In genomic region chr1:17080085-17080759, GRCh38 we compare ENCODE assay signal across 29 cellular contexts. TPM values are rescaled to one million over a fixed set of nuclear protein-coding genes. Genes with fewer than 3 reads are reported as not detected.
"Had no signal": no experiment of that assay in that cellular context is flagged by ENCODE, and none has a peak within 500 bp of the region (broad histone marks: within the 10 kb centered on the region; RNA-seq: fewer than 3 reads in every experiment).

No MANE protein-coding gene starts in this region.

- H3K27ac ChIP-seq: brain microvascular endothelial cell, cardiac muscle cell, RWPE1 had no signal

- H3K27me3 Mint-ChIP-seq: activated CD4-positive, alpha-beta T cell treated with anti-CD3 and anti-CD28 coated beads, Interleukin-2, amount 10 ng/mL, durations not matched to agents 24 days and 14 days had no signal

- H3K36me3 ChIP-seq: brain microvascular endothelial cell, cardiac muscle cell, SJCRH30 had no signal

- H3K36me3 Mint-ChIP-seq: activated naive CD8-positive, alpha-beta T cell had no signal

- H3K9me3 Mint-ChIP-seq: activated CD4-positive, alpha-beta T cell treated with anti-CD3 and anti-CD28 coated beads, Interleukin-2, amount 10 ng/mL, durations not matched to agents 24 days and 14 days; activated naive CD4-positive, alpha-beta T cell treated with anti-CD3 and anti-CD28 coated beads for 36 hours; activated T-cell treated with anti-CD3 and anti-CD28 coated beads, Interleukin-2, amount 50 U/mL, for 4 hours had no signal

- H3K27me3 ChIP-seq: brain microvascular endothelial cell, cardiac muscle cell, SJCRH30 had no signal

- H3K9me3 ChIP-seq: SJCRH30 had no signal

- ATAC-seq: activated T-cell treated with anti-CD3 and anti-CD28 coated beads, Interleukin-2, amount 50 U/mL, for 4 hours; Panc1 had no signal

- FAIRE-seq: astrocyte, TTC549 had no signal

- H3K4me3 ChIP-seq: cardiac muscle cell, SJCRH30 had no signal

- H3K4me3 Mint-ChIP-seq: activated B cell treated with CpG ODN at 0.5 μM for 24 hours; activated CD4-positive, alpha-beta T cell treated with anti-CD3 and anti-CD28 coated beads, Interleukin-2, amount 10 ng/mL, durations not matched to agents 24 days and 14 days; activated naive CD4-positive, alpha-beta T cell treated with anti-CD3 and anti-CD28 coated beads for 36 hours; activated naive CD8-positive, alpha-beta T cell; activated T-cell treated with anti-CD3 and anti-CD28 coated beads, Interleukin-2, amount 50 U/mL, for 4 hours had no signal

- H3K4me1 Mint-ChIP-seq: activated B cell treated with CpG ODN at 0.5 μM for 24 hours had no signal

- H3K27ac Mint-ChIP-seq: activated B cell treated with CpG ODN at 0.5 μM for 24 hours; activated CD4-positive, alpha-beta T cell treated with anti-CD3 and anti-CD28 coated beads, Interleukin-2, amount 10 ng/mL, durations not matched to agents 24 days and 14 days; activated naive CD4-positive, alpha-beta T cell treated with anti-CD3 and anti-CD28 coated beads for 36 hours; activated naive CD8-positive, alpha-beta T cell had no signal

- DNase-seq: activated B cell treated with CpG ODN at 0.5 μM for 24 hours; activated CD4-positive, alpha-beta T cell treated with anti-CD3 and anti-CD28 coated beads for 1 hour; activated CD4-positive, alpha-beta T cell treated with anti-CD3 and anti-CD28 coated beads, Interleukin-2, amount 10 ng/mL, durations not matched to agents 24 days and 14 days; activated CD4-positive, alpha-beta T cell treated with anti-CD3 and anti-CD28 coated beads, Interleukin-2, amount 50 U/mL, for 48 hours; activated CD8-positive, alpha-beta memory T cell treated with anti-CD3 and anti-CD28 coated beads for 24 hours; activated effector memory CD4-positive, alpha-beta T cell treated with anti-CD3 and anti-CD28 coated beads, Interleukin-2, amount 50 U/mL, for 16 hours; activated naive CD4-positive, alpha-beta T cell treated with anti-CD3 and anti-CD28 coated beads for 36 hours; activated T-cell treated with anti-CD3 and anti-CD28 coated beads, Interleukin-2, amount 50 U/mL, for 4 hours; amygdala; brain microvascular endothelial cell; MM.1S; NCI-H1105; NCI-H1436; NCI-H1694 treated with DMSO at 0.1 percent for 48 hours; NCI-H2029 treated with DMSO at 0.1 percent for 48 hours; NCI-H345; NCI-H510A treated with DMSO at 0.1 percent for 48 hours; NK-92 treated with Interleukin-12 subunit alpha and Interleukin-12 subunit beta, amount 100 ng/mL, for 24 hours; OCI-M1; Right ventricle myocardium superior; T-helper 2 cell; T1000 had no signal

RNA-seq across cellular contexts. Expression of gene PADI2, which starts 39.0 kb away (rescaled TPM):
- total RNA-seq: activated naive CD4-positive, alpha-beta T cell treated with anti-CD3 and anti-CD28 coated beads for 36 hours had no signal
